11 cellular contexts compared by ENCODE assay signal in genomic region chr3:122322095-122323075, GRCh38. TPM values are rescaled to one million over a fixed set of nuclear protein-coding genes. Genes with fewer than 3 reads are reported as not detected.
DNase-seq lines count a peak whose midpoint lies in the region; TF ChIP-seq lines count a peak whose summit lies in the region.
"Had no signal": no experiment of that assay in that cellular context is flagged by ENCODE, and none has a peak within 500 bp of the region (broad histone marks: within the 10 kb centered on the region; RNA-seq: fewer than 3 reads in every experiment).

No MANE protein-coding gene starts in this region.

- H3K36me3 ChIP-seq in GM06990 (ENCODE audit: control insufficient read depth, insufficient read depth, low read length) (no peaks in the 10 kb centered on the region), esophagus squamous epithelium (no peaks in the 10 kb centered on the region), breast epithelium (no peaks in the 10 kb centered on the region)

- H3K4me1 ChIP-seq in esophagus squamous epithelium (peaks cover 0 to 64% (median 8%) of the 10 kb centered on the region in 3 donors), breast epithelium (no peaks in the 10 kb centered on the region)

- TF ChIP-seq POLR2A in esophagus squamous epithelium (IDR thresholded peaks at IDR 0.05): no peak
- TF ChIP-seq POLR2A in breast epithelium (IDR thresholded peaks at IDR 0.05): no peak

- H3K27ac ChIP-seq in esophagus squamous epithelium: peak overlapping the region in 3 of 4 donors; percentile 44 to 86 (median 82)
- no peak overlapping the region for H3K27ac ChIP-seq in breast epithelium

- peak; percentile 25 for DNase-seq in GM06990 (ENCODE audit: extremely low read depth, insufficient read length)
- peak; percentile 22 for DNase-seq in GM19238 (ENCODE audit: insufficient read length, low spot score)
- peak; percentile 67 for DNase-seq in SKM-1 (lab: John Stamatoyannopoulos, UW; ENCODE audit: unreplicated experiment)
- no peak for DNase-seq in esophagus squamous epithelium (lab: John Stamatoyannopoulos, UW)
- DNase-seq in breast epithelium (ENCODE audit: low spot score in 2 of 2): no peak
- no peak for DNase-seq in COLO829 (ENCODE audit: low spot score)
- DNase-seq in medulla oblongata (ENCODE audit: extremely low spot score): no peak
- DNase-seq in HK-2 (ENCODE audit: unreplicated experiment): no peak
- DNase-seq: kidney glomerular epithelial cell, MM.1S, nucleus accumbens had no signal

- H3K27me3 ChIP-seq in GM06990 (replicated peaks; ENCODE audit: control insufficient read depth, insufficient read depth, low read length): no peaks in the 10 kb centered on the region
- no peaks in the 10 kb centered on the region for H3K27me3 ChIP-seq in esophagus squamous epithelium
- no peaks in the 10 kb centered on the region for H3K27me3 ChIP-seq in breast epithelium

- WGBS in esophagus squamous epithelium, 2 donors: 59 to 63% methylated on average over 5 of the region's 5 CpGs

- H3K4me3 ChIP-seq in GM06990 (replicated peaks; ENCODE audit: low read depth, low read length) (no peak overlapping the region), esophagus squamous epithelium (no peak overlapping the region), breast epithelium (no peak overlapping the region)

- intact Hi-C loops in esophagus squamous epithelium (cut with DNase I): no loop called here
- intact Hi-C loops in breast epithelium (cut with DNase I; ENCODE audit: low total_unique reads): no loop called here

- H3K9me3 ChIP-seq in esophagus squamous epithelium: peaks cover 0 to 5% (median 3%) of the 10 kb centered on the region in 3 donors
- no peaks in the 10 kb centered on the region for H3K9me3 ChIP-seq in breast epithelium

- TF ChIP-seq CTCF in GM06990 (IDR thresholded peaks at IDR 0.05; ENCODE audit: insufficient read depth, low read length, poor library complexity, severe bottlenecking) (no peak), esophagus squamous epithelium (IDR thresholded peaks at IDR 0.05) (no peak), breast epithelium (IDR thresholded peaks at IDR 0.05) (no peak)

RNA-seq across cellular contexts. Expression of gene CSTA, which starts 2.7 kb away (rescaled TPM):
- total RNA-seq in esophagus squamous epithelium (1,000 to 10,000 TPM; 1,851 to 3,432 (median 2,556) TPM), breast epithelium (10 to 100 TPM in 2 of 3 donors, 1 to 10 TPM in 1; 9.1 to 40.3 (median 15.7) TPM)

Comparison
In these comparisons a context has a peak if more than half of its experiments do, and no peak if none do; other contexts are left out.
1. DNase-seq: peak in GM06990 (single experiment), GM19238 (single experiment) and SKM-1 (single experiment); none in esophagus squamous epithelium (single experiment), breast epithelium (0 of 2), COLO829 (single experiment), medulla oblongata (single experiment) and HK-2 (single experiment).
2. H3K27ac ChIP-seq: peak in esophagus squamous epithelium (3 of 4); none in breast epithelium (0 of 2).
3. RNA of gene CSTA, which starts 2.7 kb away (total RNA-seq): 1,851 to 3,432 TPM in esophagus squamous epithelium; 9.1 to 40.3 TPM in breast epithelium; every median in the first group is over 10 times any median in the second.